ENCODE assay signal across 17 cellular contexts in the genomic region with DNA sequence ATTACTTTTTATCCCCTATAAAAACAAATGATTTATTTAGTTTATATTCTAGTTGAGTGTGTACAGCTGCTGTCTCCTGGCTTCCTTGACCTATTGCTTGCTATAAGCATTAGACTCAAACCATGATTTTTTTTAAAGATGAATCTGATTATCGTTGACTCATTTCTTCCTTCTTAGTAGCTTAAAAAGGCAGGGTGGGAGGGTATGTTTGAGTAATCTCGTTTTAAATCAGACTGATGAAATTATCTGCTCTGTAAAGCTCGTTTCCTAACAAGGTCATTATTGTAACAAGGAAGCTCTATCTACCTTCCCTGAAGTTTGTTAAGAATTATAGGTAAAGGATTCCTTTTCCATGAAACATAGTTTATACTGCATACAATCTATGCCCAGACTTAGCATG.
A peak's percentile ranks its signal among the peaks of the same experiment; 100 is the strongest.
DNase-seq lines count a peak whose midpoint lies in the region; ATAC-seq and TF ChIP-seq lines count a peak whose summit lies in the region.
"Had no signal": no experiment of that assay in that cellular context is flagged by ENCODE, and none has a peak within 500 bp of the region (broad histone marks: within the 10 kb centered on the region; RNA-seq: fewer than 3 reads in every experiment).

No MANE protein-coding gene starts in this region.

- H3K4me3 ChIP-seq in choroid plexus epithelial cell (ENCODE audit: low read depth, low read length): no peak overlapping the region
- H3K4me3 ChIP-seq: SJCRH30, thyroid gland had no signal

- TF ChIP-seq CTCF in choroid plexus epithelial cell (conservative IDR thresholded peaks at IDR 0.05; ENCODE audit: low read depth, low read length): no peak

- DNase-seq in choroid plexus epithelial cell (ENCODE audit: low read depth): peak; percentile 2
- DNase-seq in iPS-NIHi11 (ENCODE audit: low spot score): no peak
- no peak for DNase-seq in NCI-H446 treated with DMSO at 0.1 percent for 48 hours (lab: John Stamatoyannopoulos, UW)
- DNase-seq in ureter (ENCODE audit: low spot score): no peak
- no peak for DNase-seq in SIG-M5 (lab: John Stamatoyannopoulos, UW)
- DNase-seq: activated gamma-delta T cell treated with Interleukin-2 at 50 U/mL for 16 hours; effector CD8-positive, alpha-beta T cell; hippocampal formation; left cardiac atrium; midbrain; NCI-H1694; SJCRH30; stimulated activated naive B cell treated with anti-CD40 and anti-IgM and Interleukin-4, amounts not matched to agents 10 μg/mL and 1 μg/mL and 100 μg/mL, for 72 hours; thyroid gland had no signal

- ATAC-seq in GM18508 (IDR thresholded peaks at IDR 0.05; ENCODE audit: insufficient read depth, unreplicated experiment): peak; percentile 60
- ATAC-seq in GM21526 (IDR thresholded peaks at IDR 0.05; ENCODE audit: low FRiP score, unreplicated experiment): peak; percentile 94
- ATAC-seq in HG03378 (IDR thresholded peaks at IDR 0.05; ENCODE audit: unreplicated experiment): peak; percentile 63
- ATAC-seq: left cardiac atrium; stimulated activated naive B cell treated with anti-CD40 and anti-IgM and Interleukin-4, amounts not matched to agents 10 μg/mL and 1 μg/mL and 100 μg/mL, for 72 hours had no signal
